In genomic region chr17:76446449-76447231, GRCh38 we compare ENCODE assay signal across 1 cellular context.
TF ChIP-seq lines count a peak whose summit lies in the region.

No MANE protein-coding gene starts in this region.

TF ChIP-seq in HCT116, 20 proteins besides CTCF, POLR2A, EP300 and RAD21 (continued from another document):
- no peak for TF ChIP-seq ATF3 (IDR thresholded peaks at IDR 0.05)
